In the genomic region with DNA sequence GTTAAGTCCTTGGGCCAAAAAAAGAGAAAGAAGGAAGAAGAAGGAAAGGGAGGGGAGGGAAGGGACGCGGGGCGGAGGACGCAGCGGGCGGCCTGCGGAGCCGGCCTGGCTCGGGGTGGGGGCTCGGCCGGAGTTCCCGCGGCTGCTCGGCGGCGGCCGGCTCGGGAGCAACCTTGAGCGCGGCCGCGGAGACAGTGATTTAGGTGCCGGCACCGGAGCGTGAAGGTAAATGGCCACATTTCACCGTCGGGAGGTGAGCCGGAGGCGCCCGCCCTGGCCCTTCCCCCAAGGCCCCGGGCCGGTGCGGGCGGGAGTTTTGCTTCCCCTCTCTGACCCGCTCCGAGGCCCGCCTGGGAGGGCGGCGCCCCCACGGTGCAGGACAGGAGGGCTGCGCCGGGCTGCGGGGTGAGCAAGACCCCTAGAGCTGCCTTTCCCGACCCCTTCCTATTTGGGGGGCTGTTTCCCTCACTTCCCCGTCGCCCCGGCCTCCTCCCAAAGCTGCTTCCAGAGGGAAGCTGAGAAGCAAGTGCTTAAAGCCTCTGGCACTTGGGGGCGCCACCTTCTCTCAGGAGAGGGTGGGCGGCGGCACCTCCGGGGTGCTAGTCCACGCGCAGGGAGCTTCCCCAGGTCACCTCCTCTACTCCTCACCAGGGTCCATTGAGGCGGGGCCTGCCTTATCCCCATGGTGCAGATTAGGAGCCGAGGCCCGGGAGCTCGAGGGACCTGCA, we compare ENCODE assay signal across 8 cellular contexts.
A peak's percentile ranks its signal among the peaks of the same experiment; 100 is the strongest.
DNase-seq lines count a peak whose midpoint lies in the region; ATAC-seq, FAIRE-seq and TF ChIP-seq lines count a peak whose summit lies in the region.

No MANE protein-coding gene starts in this region.

- H3K79me2 ChIP-seq in parathyroid adenoma (no peaks in the 10 kb centered on the region), MM.1S (ENCODE audit: low read length) (no peaks in the 10 kb centered on the region)

- H3K4me3 ChIP-seq in foreskin fibroblast (ENCODE audit: low read depth in 1 of 2, low read length in 2 of 2) (peak overlapping the region in 1 of 2 donors; percentile 7), parathyroid adenoma (ENCODE audit: low read depth, low read length) (peak overlapping the region; percentile 17), MM.1S (ENCODE audit: low read length) (no peak overlapping the region)

- DNase-seq in NCI-H524 (lab: John Stamatoyannopoulos, UW) (peak; percentile 12 to 16), NCI-H524 treated with DMSO at 0.1 percent for 48 hours (lab: John Stamatoyannopoulos, UW) (no peak), foreskin fibroblast (no peak), MM.1S (no peak), GM19239 (ENCODE audit: insufficient read length, low spot score) (no peak)

- peak; percentile 85 for TF ChIP-seq CTCF in VCaP (conservative IDR thresholded peaks at IDR 0.05)
- peak; percentile 10 for TF ChIP-seq CTCF in foreskin fibroblast (IDR thresholded peaks at IDR 0.05; ENCODE audit: low read depth, low read length)
- no peak for TF ChIP-seq CTCF in parathyroid adenoma (IDR thresholded peaks at IDR 0.05)
- no peak for TF ChIP-seq CTCF in MM.1S (IDR thresholded peaks at IDR 0.05; ENCODE audit: low read length)

- H3K9me3 ChIP-seq in parathyroid adenoma (ENCODE audit: control insufficient read depth, low read length) (no peaks in the 10 kb centered on the region), MM.1S (replicated peaks; ENCODE audit: insufficient read depth, low read length) (no peaks in the 10 kb centered on the region)

- H3K4me2 ChIP-seq in parathyroid adenoma (ENCODE audit: low read length) (peak overlapping the region; percentile 67), MM.1S (ENCODE audit: low read depth, low read length) (no peak overlapping the region)

- H3K27ac ChIP-seq in VCaP, result peak overlapping the region; percentile 84; the same call in 1 of the 2 replicates
- no peak overlapping the region for H3K27ac ChIP-seq in parathyroid adenoma
- no peak overlapping the region for H3K27ac ChIP-seq in MM.1S (ENCODE audit: low read length)

- peak overlapping the region; percentile 97 for H2AFZ ChIP-seq in parathyroid adenoma
- no peak overlapping the region for H2AFZ ChIP-seq in MM.1S (ENCODE audit: low read length)

- H3K4me1 ChIP-seq in parathyroid adenoma (no peaks in the 10 kb centered on the region), MM.1S (ENCODE audit: low read length) (no peaks in the 10 kb centered on the region)

- H3F3A ChIP-seq in MM.1S (ENCODE audit: insufficient read depth, low read length), result no peaks in the 10 kb centered on the region

- FAIRE-seq in GM19239 (lab: Jason Lieb, UNC), result no peak

- H3K36me3 ChIP-seq in parathyroid adenoma (ENCODE audit: control insufficient read depth, insufficient read depth, low read length), result no peaks in the 10 kb centered on the region
- H3K36me3 ChIP-seq in MM.1S (replicated peaks; ENCODE audit: insufficient read depth, low read length), result no peaks in the 10 kb centered on the region

- H4K20me1 ChIP-seq in MM.1S (ENCODE audit: insufficient read depth, low read length), result no peaks in the 10 kb centered on the region

- no peak for ATAC-seq in GM21717 (IDR thresholded peaks at IDR 0.05; ENCODE audit: unreplicated experiment)

- H3K9ac ChIP-seq in parathyroid adenoma (peak overlapping the region; percentile 53), MM.1S (ENCODE audit: low read length) (no peak overlapping the region)

- H3K27me3 ChIP-seq in parathyroid adenoma (ENCODE audit: control insufficient read depth, insufficient read depth, low read length) (no peaks in the 10 kb centered on the region), MM.1S (replicated peaks; ENCODE audit: insufficient read depth, low read length) (peaks cover 36% of the 10 kb centered on the region)

- H3K9me2 ChIP-seq in MM.1S (replicated peaks; ENCODE audit: insufficient read depth, low read length), result no peaks in the 10 kb centered on the region

Comparison
In these comparisons a context has a peak if more than half of its experiments do, and no peak if none do; other contexts are left out.
1. DNase-seq: peak in NCI-H524 (2 of 2); none in NCI-H524 treated with DMSO at 0.1 percent for 48 hours (single experiment), foreskin fibroblast (0 of 2), MM.1S (single experiment) and GM19239 (single experiment).
2. CTCF ChIP-seq: peak in VCaP (single experiment) and foreskin fibroblast (single experiment); none in parathyroid adenoma (single experiment) and MM.1S (single experiment).